ENCODE assay signal across 1 cellular context in genomic region chr1:27489973-27490741, GRCh38.
TF ChIP-seq lines count a peak whose summit lies in the region.

TSS of gene WASF2 (minus strand) at chr1:27490167. CDS start at chr1:27428890, 61,277 bp downstream.

TF ChIP-seq in HEK293, 187 proteins besides CTCF, POLR2A, EP300 and RAD21 (continued from another document and continues in another):
- peak; percentile 14; the same call in 1 of the 2 replicates for TF ChIP-seq HIC1 (tag by site-specific recombination; IDR thresholded peaks at IDR 0.05)
- no peak for TF ChIP-seq ZNF670 (tag by site-specific recombination; IDR thresholded peaks at IDR 0.05; ENCODE audit: low read depth)
- TF ChIP-seq ZNF280D (tag by site-specific recombination; IDR thresholded peaks at IDR 0.05): no peak
- TF ChIP-seq BCL11A (tag by site-specific recombination; IDR thresholded peaks at IDR 0.05; ENCODE audit: low read depth): 0 out of 2 replicates have a peak, but pooled peaks have one; percentile 41
- TF ChIP-seq ZNF146 (tag by site-specific recombination; IDR thresholded peaks at IDR 0.05): no peak
- no peak for TF ChIP-seq ZNF354C (tag by site-specific recombination; IDR thresholded peaks at IDR 0.05; ENCODE audit: borderline replicate concordance, low read depth)
- no peak; the same call in 1 of the 2 replicates for TF ChIP-seq ZNF692 (tag by site-specific recombination; IDR thresholded peaks at IDR 0.05)
- no peak for TF ChIP-seq ZNF362 (tag by site-specific recombination; IDR thresholded peaks at IDR 0.05)
- TF ChIP-seq ZNF555 (tag by site-specific recombination; conservative IDR thresholded peaks at IDR 0.05): no peak
- no peak for TF ChIP-seq ZNF19 (tag by site-specific recombination; IDR thresholded peaks at IDR 0.05; ENCODE audit: low read depth)
- TF ChIP-seq ZNF571 (tag by site-specific recombination; IDR thresholded peaks at IDR 0.05): no peak
- no peak for TF ChIP-seq ZNF132 (tag by site-specific recombination; IDR thresholded peaks at IDR 0.05; ENCODE audit: borderline replicate concordance)
- TF ChIP-seq ZNF777 (tag by site-specific recombination; IDR thresholded peaks at IDR 0.05; ENCODE audit: borderline replicate concordance): no peak
- TF ChIP-seq ZFHX2 (tag by site-specific recombination; conservative IDR thresholded peaks at IDR 0.05): peak; percentile 90
- peak; percentile 61; the same call in 1 of the 2 replicates for TF ChIP-seq PBX3 (CRISPR knock-in tag; IDR thresholded peaks at IDR 0.05)
- peak; percentile 99 for TF ChIP-seq SCRT2 (tag by site-specific recombination; IDR thresholded peaks at IDR 0.05)
- TF ChIP-seq PRDM1 (tag by site-specific recombination; IDR thresholded peaks at IDR 0.05): peak; percentile 97
- TF ChIP-seq ZNF654 (tag by site-specific recombination; IDR thresholded peaks at IDR 0.05; ENCODE audit: low read depth): no peak
- TF ChIP-seq AEBP2 (tag by site-specific recombination; IDR thresholded peaks at IDR 0.05; ENCODE audit: borderline replicate concordance): no peak
- TF ChIP-seq ZNF707 (tag by site-specific recombination; IDR thresholded peaks at IDR 0.05): no peak
- TF ChIP-seq ZNF10 (tag by site-specific recombination; IDR thresholded peaks at IDR 0.05): 0 out of 2 replicates have a peak, but pooled peaks have one; percentile 29
- TF ChIP-seq ZNF274 (IDR thresholded peaks at IDR 0.05; ENCODE audit: low read length): no peak
- TF ChIP-seq ZNF274 (tag by site-specific recombination; IDR thresholded peaks at IDR 0.05; ENCODE audit: borderline replicate concordance): no peak
- TF ChIP-seq KLF10 (tag by site-specific recombination; IDR thresholded peaks at IDR 0.05): peak; percentile 75
- TF ChIP-seq ZSCAN4 (tag by site-specific recombination; IDR thresholded peaks at IDR 0.05): no peak; the same call in 1 of the 2 replicates
- TF ChIP-seq ZNF16 (tag by site-specific recombination; IDR thresholded peaks at IDR 0.05; ENCODE audit: low read depth): no peak
- no peak; the same call in 1 of the 2 replicates for TF ChIP-seq BCL11B (tag by site-specific recombination; IDR thresholded peaks at IDR 0.05; ENCODE audit: low read depth)
- TF ChIP-seq ZBTB8A (tag by site-specific recombination; IDR thresholded peaks at IDR 0.05): peak; percentile 31; the same call in 1 of the 2 replicates
- peak; percentile 45 for TF ChIP-seq ZBTB11 (tag by site-specific recombination; conservative IDR thresholded peaks at IDR 0.05; ENCODE audit: low read depth)
- no peak for TF ChIP-seq ZNF514 (tag by site-specific recombination; IDR thresholded peaks at IDR 0.05)
- no peak for TF ChIP-seq ZNF350 (tag by site-specific recombination; IDR thresholded peaks at IDR 0.05)
- TF ChIP-seq SALL2 (tag by site-specific recombination; IDR thresholded peaks at IDR 0.05; ENCODE audit: borderline replicate concordance): no peak
- no peak for TF ChIP-seq MEIS1 (CRISPR knock-in tag; IDR thresholded peaks at IDR 0.05; ENCODE audit: borderline replicate concordance)
- no peak for TF ChIP-seq GFI1B (tag by site-specific recombination; IDR thresholded peaks at IDR 0.05)
- TF ChIP-seq ZNF558 (tag by site-specific recombination; IDR thresholded peaks at IDR 0.05): 0 out of 2 replicates have a peak, but pooled peaks have one; percentile 46
- TF ChIP-seq GLIS1 (tag by site-specific recombination; IDR thresholded peaks at IDR 0.05): peak; percentile 99
- TF ChIP-seq ZNF148 (tag by site-specific recombination; IDR thresholded peaks at IDR 0.05; ENCODE audit: borderline replicate concordance): no peak
